Comparison of ENCODE assay signal across 11 cellular contexts in genomic region chr10:70492786-70493659, GRCh38. TPM values are rescaled to one million over a fixed set of nuclear protein-coding genes. Genes with fewer than 3 reads are reported as not detected.
DNase-seq lines count a peak whose midpoint lies in the region; ATAC-seq, FAIRE-seq and TF ChIP-seq lines count a peak whose summit lies in the region.
"Had no signal": no experiment of that assay in that cellular context is flagged by ENCODE, and none has a peak within 500 bp of the region (broad histone marks: within the 10 kb centered on the region; RNA-seq: fewer than 3 reads in every experiment).

No MANE protein-coding gene starts in this region.

- in situ Hi-C loops in transverse colon (cut with MboI; ENCODE audit: low pct_ligation_motif_present in 1 of 4, low pct_unique_long_range_greater_than_20kb in 1 of 4, low sequenced_read_pairs in 3 of 4), result no loop called here

- peak overlapping the region; percentile 86 for H2BK120ac ChIP-seq in H1 (replicated peaks; ENCODE audit: low read depth, low read length)

- no peak overlapping the region for H3K4me3 Mint-ChIP-seq in activated naive CD8-positive, alpha-beta T cell treated with anti-CD3 and anti-CD28 coated beads for 36 hours
- no peak overlapping the region for H3K4me3 Mint-ChIP-seq in activated naive CD8-positive, alpha-beta T cell treated with anti-CD3 and anti-CD28 coated beads, Interleukin-2, amount 50 U/mL, for 24 hours

- no peak overlapping the region; the same call in 1 of the 2 replicates for H3K18ac ChIP-seq in H1 (ENCODE audit: extremely low read depth, low read length)

- H4K91ac ChIP-seq in H1 (replicated peaks; ENCODE audit: insufficient read length, low read length), result peak overlapping the region; percentile 77

- H2BK5ac ChIP-seq in H1 (ENCODE audit: low read depth, low read length), result peak overlapping the region; percentile 73

- H3K4me1 ChIP-seq in Loucy (ENCODE audit: insufficient read depth, low read length, poor library complexity, severe bottlenecking), result peaks cover 71% of the 10 kb centered on the region
- H3K4me1 ChIP-seq in H1 (replicated peaks in 1 of 4; ENCODE audit: control insufficient read depth in 3 of 4, insufficient read depth in 4 of 4, low read length in 3 of 4), result peaks cover 13 to 34% (median 21%) of the 10 kb centered on the region in 4 experiments
- peaks cover 0 to 20% (median 2%) of the 10 kb centered on the region in 4 donors for H3K4me1 ChIP-seq in transverse colon
- peaks cover 6% of the 10 kb centered on the region for H3K4me1 ChIP-seq in ovary (ENCODE audit: insufficient read depth)
- H3K4me1 ChIP-seq: A549 had no signal

- peak overlapping the region; percentile 83; the same call in 1 of the 2 replicates for H2AK5ac ChIP-seq in H1 (ENCODE audit: low read depth, low read length)

- H3K79me2 ChIP-seq in Loucy (ENCODE audit: insufficient read depth, low read length) (peaks cover 36% of the 10 kb centered on the region; the same call in 1 of the 2 replicates), H1 (ENCODE audit: control insufficient read depth in 1 of 2, insufficient read depth in 2 of 2, low read length in 2 of 2) (peaks cover 0 to 38% of the 10 kb centered on the region in 2 experiments; a peak in 2 of 4 replicates)

- no peaks in the 10 kb centered on the region for H3F3A ChIP-seq in Loucy (ENCODE audit: low read depth)

- H3K56ac ChIP-seq in H1 (replicated peaks; ENCODE audit: insufficient read length, low read depth, low read length), result no peak overlapping the region

- H2BK12ac ChIP-seq in H1 (ENCODE audit: low read depth, low read length), result peak overlapping the region; percentile 86; the same call in 1 of the 2 replicates

- no peak for DNase-seq in activated naive CD8-positive, alpha-beta T cell treated with anti-CD3 and anti-CD28 coated beads for 36 hours
- no peak for DNase-seq in activated naive CD8-positive, alpha-beta T cell treated with anti-CD3 and anti-CD28 coated beads, Interleukin-2, amount 50 U/mL, for 24 hours
- no peak for DNase-seq in H1 (ENCODE audit: low read depth in 1 of 2, low spot score in 2 of 2)
- DNase-seq in transverse colon, result peak; percentile 24
- no peak for DNase-seq in DMS 273 (lab: John Stamatoyannopoulos, UW; ENCODE audit: unreplicated experiment)
- no peak for DNase-seq in ovary
- DNase-seq: activated naive CD8-positive, alpha-beta T cell treated with anti-CD3 and anti-CD28 coated beads, Interleukin-2, amount 10 ng/mL, durations not matched to agents 7 days and 5 days had no signal

- TF ChIP-seq RAD21 in H1 (IDR thresholded peaks at IDR 0.05 in 1 of 2, conservative IDR thresholded peaks at IDR 0.05 in 1 of 2; ENCODE audit: low read depth in 2 of 2, low read length in 2 of 2), result no peak

- H2AFZ ChIP-seq in Loucy (ENCODE audit: low read length), result no peak overlapping the region
- 0 out of 2 replicates have a peak overlapping the region, but pooled peaks have one; percentile 54 for H2AFZ ChIP-seq in H1 (ENCODE audit: low read length)

- peaks cover 4% of the 10 kb centered on the region for H3K27me3 Mint-ChIP-seq in activated naive CD8-positive, alpha-beta T cell treated with anti-CD3 and anti-CD28 coated beads for 36 hours
- H3K27me3 Mint-ChIP-seq in activated naive CD8-positive, alpha-beta T cell treated with anti-CD3 and anti-CD28 coated beads, Interleukin-2, amount 50 U/mL, for 24 hours, result no peaks in the 10 kb centered on the region

- no peak for FAIRE-seq in H1 (lab: Jason Lieb, UNC)
- FAIRE-seq: A549 had no signal

- H3K9ac ChIP-seq in Loucy (ENCODE audit: low read depth, low read length, poor library complexity, severe bottlenecking), result peak overlapping the region; percentile 36
- H3K9ac ChIP-seq in H1 (replicated peaks in 1 of 4; ENCODE audit: extremely low read depth in 1 of 4, low read depth in 3 of 4, low read length in 3 of 4), result no peak overlapping the region; a peak in 1 of 7 replicates

- no peaks in the 10 kb centered on the region for H3K9me2 ChIP-seq in Loucy (replicated peaks; ENCODE audit: low read depth, low read length)

- H3K36me3 ChIP-seq in Loucy (ENCODE audit: insufficient read depth, low read length) (no peaks in the 10 kb centered on the region), H1 (ENCODE audit: control insufficient read depth in 2 of 4, insufficient read depth in 4 of 4, low read length in 3 of 4) (no peaks in the 10 kb centered on the region), transverse colon (no peaks in the 10 kb centered on the region), ovary (no peaks in the 10 kb centered on the region)

- ATAC-seq in activated naive CD8-positive, alpha-beta T cell treated with anti-CD3 and anti-CD28 coated beads, Interleukin-2, amount 50 U/mL, for 24 hours, result no peak
- no peak for ATAC-seq in HG02588 (IDR thresholded peaks at IDR 0.05; ENCODE audit: unreplicated experiment)
- ATAC-seq: A549, left colon had no signal

- no peak overlapping the region for H3K14ac ChIP-seq in H1 (ENCODE audit: insufficient read length)

- peak overlapping the region; percentile 90 for H2BK15ac ChIP-seq in H1 (ENCODE audit: low read length)

- H3K4me1 Mint-ChIP-seq in activated naive CD8-positive, alpha-beta T cell treated with anti-CD3 and anti-CD28 coated beads for 36 hours, result peaks cover 20% of the 10 kb centered on the region
- peaks cover 28% of the 10 kb centered on the region for H3K4me1 Mint-ChIP-seq in activated naive CD8-positive, alpha-beta T cell treated with anti-CD3 and anti-CD28 coated beads, Interleukin-2, amount 50 U/mL, for 24 hours

- CTCF ChIA-PET in H1 (lab: Charles Lee; ENCODE audit: partially characterized antibody), result interaction anchor here (0.8 to 4.2 kb wide), 7 partner anchors 14 to 57 kb away, joined by 3 to 29 read pairs (median 6); partner anchors contain the start of gene PALD1

- H4K20me1 ChIP-seq in Loucy (ENCODE audit: insufficient read depth, low read length, poor library complexity, severe bottlenecking) (no peaks in the 10 kb centered on the region), H1 (replicated peaks in 1 of 2; ENCODE audit: control insufficient read depth in 1 of 2, insufficient read depth in 2 of 2, low read length in 2 of 2) (peaks cover 0 to 8% of the 10 kb centered on the region in 2 experiments)

- no peaks in the 10 kb centered on the region for H3K36me3 Mint-ChIP-seq in activated naive CD8-positive, alpha-beta T cell treated with anti-CD3 and anti-CD28 coated beads for 36 hours
- H3K36me3 Mint-ChIP-seq in activated naive CD8-positive, alpha-beta T cell treated with anti-CD3 and anti-CD28 coated beads, Interleukin-2, amount 50 U/mL, for 24 hours (ENCODE audit: low read depth), result no peaks in the 10 kb centered on the region
- H3K36me3 Mint-ChIP-seq: activated naive CD8-positive, alpha-beta T cell treated with anti-CD3 and anti-CD28 coated beads, Interleukin-2, amount 10 ng/mL, durations not matched to agents 7 days and 5 days had no signal

- intact Hi-C loops in transverse colon (cut with DNase I; ENCODE audit: low total_unique reads), result no loop called here
- intact Hi-C loops in ovary (cut with DNase I), result no loop called here

- peak overlapping the region; percentile 19 for H4K8ac ChIP-seq in H1 (ENCODE audit: extremely low read depth, insufficient read depth, low read length)

- no peak for TF ChIP-seq CTCF in Loucy (conservative IDR thresholded peaks at IDR 0.05; ENCODE audit: low read length)
- TF ChIP-seq CTCF in H1 (IDR thresholded peaks at IDR 0.05; ENCODE audit: control extremely low read depth in 1 of 3, insufficient read depth in 1 of 3, low read depth in 1 of 3, low read length in 3 of 3), result no peak
- TF ChIP-seq CTCF in transverse colon (IDR thresholded peaks at IDR 0.05), result no peak
- no peak for TF ChIP-seq CTCF in ovary (IDR thresholded peaks at IDR 0.05)

- H4K5ac ChIP-seq in H1 (ENCODE audit: insufficient read length, low read depth, low read length), result peak overlapping the region; percentile 6

- no peak for TF ChIP-seq EP300 in H1 (IDR thresholded peaks at IDR 0.05; ENCODE audit: borderline replicate concordance in 1 of 2, low read depth in 2 of 2, low read length in 2 of 2)
- no peak for TF ChIP-seq EP300 in transverse colon (IDR thresholded peaks at IDR 0.05; ENCODE audit: low read depth)
- no peak for TF ChIP-seq EP300 in ovary (IDR thresholded peaks at IDR 0.05)

- H3K27me3 ChIP-seq in Loucy (ENCODE audit: insufficient read depth, low read length, poor library complexity, severe bottlenecking), result no peaks in the 10 kb centered on the region
- no peaks in the 10 kb centered on the region for H3K27me3 ChIP-seq in H1 (replicated peaks in 1 of 4; ENCODE audit: control insufficient read depth in 3 of 4, extremely low read depth in 1 of 4, insufficient read depth in 3 of 4, low read length in 3 of 4)
- no peaks in the 10 kb centered on the region for H3K27me3 ChIP-seq in transverse colon
- no peaks in the 10 kb centered on the region for H3K27me3 ChIP-seq in ovary

- H3K4me2 ChIP-seq in Loucy (ENCODE audit: low read depth, low read length, poor library complexity, severe bottlenecking) (peak overlapping the region; percentile 69), H1 (ENCODE audit: insufficient read depth in 1 of 2, low read depth in 2 of 2, low read length in 2 of 2) (peak overlapping the region in 1 of 2 experiments; percentile 53; a peak in 1 of 4 replicates)
- H3K4me2 ChIP-seq: A549 had no signal

- no peaks in the 10 kb centered on the region for H3K9me3 ChIP-seq in Loucy (ENCODE audit: insufficient read depth, low read depth, low read length)
- H3K9me3 ChIP-seq in H1 (ENCODE audit: insufficient read depth in 2 of 2, low read depth in 1 of 2, low read length in 1 of 2), result no peaks in the 10 kb centered on the region
- H3K9me3 ChIP-seq in transverse colon, result no peaks in the 10 kb centered on the region
- no peaks in the 10 kb centered on the region for H3K9me3 ChIP-seq in ovary
- H3K9me3 ChIP-seq: A549 had no signal

- POLR2A ChIA-PET in H1 (lab: Charles Lee; ENCODE audit: partially characterized antibody), result interaction anchor here (1.0 to 1.9 kb wide), 7 partner anchors 9 to 89 kb away, joined by 3 to 7 read pairs (median 5); partner anchors contain the start of genes EIF4EBP2 and NODAL

- TF ChIP-seq POLR2A in H1 (IDR thresholded peaks at IDR 0.05; ENCODE audit: control extremely low read depth in 1 of 2, low read depth in 2 of 2, low read length in 2 of 2) (peak in 1 of 2 experiments; percentile 21; a peak in 1 of 3 replicates), transverse colon (IDR thresholded peaks at IDR 0.05) (no peak), ovary (IDR thresholded peaks at IDR 0.05) (no peak)

- peaks cover 8% of the 10 kb centered on the region for H3K79me1 ChIP-seq in H1 (ENCODE audit: low read depth, low read length)

- 86% methylated on average over 10 of the region's 10 CpGs; no CpG with 5 or more reads in 1 of the 2 experiments for WGBS in H1 (ENCODE audit: extremely low coverage in 1 of 2, insufficient coverage in 1 of 2, insufficient read length in 1 of 2, insufficient replicate concordance in 2 of 2, low coverage in 1 of 2, low lambda C conversion rate in 2 of 2, missing lambda C conversion rate in 1 of 2), 2 experiments
- 72 to 92% methylated on average over 2 to 10 of the region's 10 CpGs for WGBS in transverse colon (ENCODE audit: low coverage in 1 of 2), 2 donors
- 71 to 81% (median 75%) methylated on average over 10 of the region's 10 CpGs for WGBS in ovary, 3 donors

- H3K4me3 ChIP-seq in Loucy (ENCODE audit: low read length, poor library complexity, severe bottlenecking) (peak overlapping the region; percentile 27), H1 (ENCODE audit: extremely low read depth in 1 of 4, insufficient read depth in 2 of 4, low read depth in 3 of 4, low read length in 4 of 4) (no peak overlapping the region; a peak in 1 of 8 replicates), transverse colon (no peak overlapping the region), ovary (no peak overlapping the region)
- H3K4me3 ChIP-seq: A549 had no signal

- H3K23ac ChIP-seq in H1 (ENCODE audit: insufficient read length), result no peak overlapping the region

- peak overlapping the region; percentile 75 for H3K4ac ChIP-seq in H1 (replicated peaks; ENCODE audit: insufficient read length, low read depth, low read length)

- H3K9me3 Mint-ChIP-seq in activated naive CD8-positive, alpha-beta T cell treated with anti-CD3 and anti-CD28 coated beads for 36 hours, result no peaks in the 10 kb centered on the region
- H3K9me3 Mint-ChIP-seq in activated naive CD8-positive, alpha-beta T cell treated with anti-CD3 and anti-CD28 coated beads, Interleukin-2, amount 50 U/mL, for 24 hours, result no peaks in the 10 kb centered on the region
- H3K9me3 Mint-ChIP-seq: activated naive CD8-positive, alpha-beta T cell treated with anti-CD3 and anti-CD28 coated beads, Interleukin-2, amount 10 ng/mL, durations not matched to agents 7 days and 5 days had no signal

- H3K27ac ChIP-seq in H1 (ENCODE audit: low read depth, low read length), result no peak overlapping the region
- H3K27ac ChIP-seq in transverse colon, result peak overlapping the region; percentile 43 to 59 (median 52)
- no peak overlapping the region for H3K27ac ChIP-seq in ovary
- H3K27ac ChIP-seq: A549 had no signal

- H3K23me2 ChIP-seq in H1 (ENCODE audit: low read depth, low read length), result peaks cover 3% of the 10 kb centered on the region; the same call in 1 of the 2 replicates

- peak overlapping the region; percentile 96 for H2BK20ac ChIP-seq in H1 (ENCODE audit: low read length)

- peak overlapping the region; percentile 15 for H3K27ac Mint-ChIP-seq in activated naive CD8-positive, alpha-beta T cell treated with anti-CD3 and anti-CD28 coated beads for 36 hours
- H3K27ac Mint-ChIP-seq in activated naive CD8-positive, alpha-beta T cell treated with anti-CD3 and anti-CD28 coated beads, Interleukin-2, amount 50 U/mL, for 24 hours, result no peak overlapping the region

RNA-seq across cellular contexts. Expression of gene PALD1, which starts 14.5 kb away (rescaled TPM):
- 1 to 10 TPM; 2.7 to 3.1 TPM for total RNA-seq in activated naive CD8-positive, alpha-beta T cell treated with anti-CD3 and anti-CD28 coated beads for 36 hours
- 31.8 and 32.8 TPM in 2 replicates for total RNA-seq in H1 (2021; fragmentation: NEBNext Ultra II Directional; extraction: Animal tissue kit (Norgen Biotek cat#: 25700))
- polyA plus RNA-seq in H1 (2011; rRNA removed) (13.3 and 23.2 TPM in 2 replicates), ovary (1 to 10 TPM; 2.2 to 7.5 TPM)
- polyA plus RNA-seq in H1 (2011; cell fraction: cytosol; rRNA removed), result 20.2 TPM
- polyA plus RNA-seq in H1 (2011; cell fraction: nucleus; rRNA removed), result 40.0 TPM
- 16.7 to 24.5 TPM (median 21.7 TPM) in 4 replicates for polyA plus RNA-seq in H1 (2012, experiment 1 of 2)
- 17.2 TPM for polyA plus RNA-seq in H1 (2012, experiment 2 of 2)
- polyA plus RNA-seq in H1 (2013, experiment 1 of 2), result 14.7 TPM
- polyA plus RNA-seq in H1 (2013, experiment 2 of 2), result 15.6 TPM
- 15.4 and 21.3 TPM in 2 replicates for polyA minus RNA-seq in H1 (2011; rRNA and poly(A)+ RNA removed)
- 16.5 TPM for polyA minus RNA-seq in H1 (2011; cell fraction: cytosol; rRNA and poly(A)+ RNA removed)
- polyA minus RNA-seq in H1 (2011; cell fraction: nucleus; rRNA and poly(A)+ RNA removed), result 13.8 TPM
- total RNA-seq in transverse colon (1 to 10 TPM; 1.4 to 5.2 (median 4.0) TPM), ovary (10 to 100 TPM in 2 of 7 donors, 1 to 10 TPM in 5; 3.3 to 10.5 (median 6.8) TPM)

RNA-seq across cellular contexts. Expression of gene NODAL, which starts 51.5 kb away (rescaled TPM):
- total RNA-seq in activated naive CD8-positive, alpha-beta T cell treated with anti-CD3 and anti-CD28 coated beads for 36 hours, result not detected
- 6.3 and 7.3 TPM in 2 replicates for total RNA-seq in H1 (2021; fragmentation: NEBNext Ultra II Directional; extraction: Animal tissue kit (Norgen Biotek cat#: 25700))
- polyA plus RNA-seq in H1 (2011; rRNA removed) (2.0 and 5.0 TPM in 2 replicates), ovary (under 1 TPM in 1 of 2 donors, not detected in 1; 0.04 TPM)
- 4.8 TPM for polyA plus RNA-seq in H1 (2011; cell fraction: cytosol; rRNA removed)
- polyA plus RNA-seq in H1 (2011; cell fraction: nucleus; rRNA removed), result 3.7 TPM
- polyA plus RNA-seq in H1 (2012, experiment 1 of 2), result 2.3 to 2.6 TPM (median 2.5 TPM) in 4 replicates
- 2.1 TPM for polyA plus RNA-seq in H1 (2012, experiment 2 of 2)
- 25.4 TPM for polyA plus RNA-seq in H1 (2013, experiment 1 of 2)
- polyA plus RNA-seq in H1 (2013, experiment 2 of 2), result 29.4 TPM
- polyA minus RNA-seq in H1 (2011; rRNA and poly(A)+ RNA removed), result 2.7 and 6.4 TPM in 2 replicates
- 2.6 TPM for polyA minus RNA-seq in H1 (2011; cell fraction: cytosol; rRNA and poly(A)+ RNA removed)
- polyA minus RNA-seq in H1 (2011; cell fraction: nucleus; rRNA and poly(A)+ RNA removed), result 1.2 TPM
- total RNA-seq in transverse colon (not detected), ovary (not detected)
- total RNA-seq: activated naive CD8-positive, alpha-beta T cell treated with anti-CD3 and anti-CD28 coated beads, Interleukin-2, amount 10 ng/mL, durations not matched to agents 7 days and 5 days; left colon had no signal
- polyA plus RNA-seq: A549 had no signal

Comparison
In these comparisons a context has a peak if more than half of its experiments do, and no peak if none do; other contexts are left out.
1. H3K27ac ChIP-seq: peak in transverse colon (4 of 4); none in H1 (single experiment) and ovary (0 of 2).